ENCODE assay signal across 8 cellular contexts in genomic region chr10:89217057-89217990, GRCh38. TPM values are rescaled to one million over a fixed set of nuclear protein-coding genes. Genes with fewer than 3 reads are reported as not detected.
DNase-seq lines count a peak whose midpoint lies in the region; ATAC-seq, FAIRE-seq and TF ChIP-seq lines count a peak whose summit lies in the region.

No MANE protein-coding gene starts in this region.

- H3K4me1 ChIP-seq in GM12878 (ENCODE audit: control insufficient read depth, insufficient read depth, low read length) = peaks cover 3% of the 10 kb centered on the region; the same call in 1 of the 2 replicates

- RAD21 ChIA-PET in GM12878 (lab: Charles Lee; ENCODE audit: unreplicated experiment) = interaction anchor here (0.7 to 2.9 kb wide), 22 partner anchors 9 to 383 kb away, joined by 3 to 21 read pairs (median 6); partner anchors contain the start of genes FAS and LIPA

- POLR2A ChIA-PET in GM12878 (lab: Charles Lee) = no interaction called here

- no peak overlapping the region; the same call in 1 of the 2 replicates for H2AFZ ChIP-seq in GM12878 (ENCODE audit: control insufficient read depth, low read depth, low read length)

- peak; percentile 91 for FAIRE-seq in GM12878 (lab: Jason Lieb, UNC)

- in situ Hi-C loops in GM12878 (cut with MboI) = no loop called here

- no peak for TF ChIP-seq EP300 in GM12878 (IDR thresholded peaks at IDR 0.05; ENCODE audit: borderline replicate concordance in 1 of 2, control insufficient read depth in 1 of 2, low read depth in 2 of 2, low read length in 2 of 2)

- no peaks in the 10 kb centered on the region for H3K27me3 ChIP-seq in GM12878 (replicated peaks in 1 of 2; ENCODE audit: control insufficient read depth in 2 of 2, insufficient read depth in 2 of 2, low read length in 1 of 2)

- H3K9me3 ChIP-seq in GM12878 (replicated peaks; ENCODE audit: control insufficient read depth, insufficient read depth, low read length) = no peaks in the 10 kb centered on the region

- no peaks in the 10 kb centered on the region for H4K20me1 ChIP-seq in GM12878 (ENCODE audit: control insufficient read depth, insufficient read depth)

- H3K79me2 ChIP-seq in GM12878 (ENCODE audit: control insufficient read depth, insufficient read depth, low read length) = no peaks in the 10 kb centered on the region

- peak; percentile 50 to 66 (median 64) for TF ChIP-seq CTCF in GM12878 (IDR thresholded peaks at IDR 0.05 in 2 of 3, conservative IDR thresholded peaks at IDR 0.05 in 1 of 3; ENCODE audit: control insufficient read depth in 2 of 3, extremely low read depth in 1 of 3, insufficient read depth in 1 of 3, low read depth in 3 of 3, low read length in 3 of 3)

- peak; percentile 24 for DNase-seq in ELF-1 (ENCODE audit: low read depth, low spot score)
- peak; percentile 42 for DNase-seq in MV-4-11 (lab: John Stamatoyannopoulos, UW)
- DNase-seq in T1000 (lab: John Stamatoyannopoulos, UW) = peak; percentile 5
- DNase-seq in GM12878 (ENCODE audit: low read depth, low spot score) = peak; percentile 12
- peak; percentile 95 for DNase-seq in inferior parietal cortex (ENCODE audit: extremely low spot score)
- DNase-seq in stimulated activated CD4-positive, alpha-beta T cell treated with anti-CD3 and anti-CD28 coated beads, Interleukin-12 subunit alpha, Interleukin-12 subunit beta, amount 100 ng/mL, for 48 hours (ENCODE audit: low read depth in 2 of 3, low spot score in 1 of 3) = peak; percentile 12 to 62 (median 52)
- DNase-seq in cortex of kidney (lab: John Stamatoyannopoulos, UW) = no peak

- no peak overlapping the region for H3K27ac ChIP-seq in GM12878 (ENCODE audit: control insufficient read depth, insufficient read depth)

- no TSS peak for BruUV-seq in GM12878 (replicated peaks; lab: Mats Ljungman, UMichigan)

- intact Hi-C loops in GM12878 (cut with micrococcal nuclease; ENCODE audit: unreplicated experiment) = loop anchor here (1.0 to 2.0 kb wide), 3 partner anchors 172 to 347 kb away; no protein-coding TSS in a partner anchor

- H3K9ac ChIP-seq in GM12878 (ENCODE audit: control insufficient read depth, insufficient read depth, low read length) = no peak overlapping the region

- TF ChIP-seq RAD21 in GM12878 (IDR thresholded peaks at IDR 0.05; ENCODE audit: insufficient read depth, low read depth, low read length) = peak; percentile 77

- H3K36me3 ChIP-seq in GM12878 (ENCODE audit: control insufficient read depth in 2 of 2, insufficient read depth in 2 of 2, low read length in 1 of 2) = peaks cover 0 to 4% of the 10 kb centered on the region in 2 experiments; a peak in 1 of 4 replicates

- no peak for TF ChIP-seq POLR2A in GM12878 (IDR thresholded peaks at IDR 0.05; ENCODE audit: low read depth, low read length)

- peak; percentile 83 for ATAC-seq in GM12878
- no peak for ATAC-seq in HG03521 (IDR thresholded peaks at IDR 0.05; ENCODE audit: unreplicated experiment)

- H3K4me2 ChIP-seq in GM12878 (ENCODE audit: control insufficient read depth, insufficient read depth) = no peak overlapping the region

- no peak overlapping the region for H3K4me3 ChIP-seq in GM12878

- WGBS in GM12878 (ENCODE audit: insufficient coverage, insufficient replicate concordance, low lambda C conversion rate, missing lambda C conversion rate) = 23% methylated on average over 6 of the region's 6 CpGs

- SMC1A ChIA-PET in GM12878 (lab: Charles Lee; ENCODE audit: uncharacterized antibody, unreplicated experiment) = interaction anchor here (0.7 to 3.3 kb wide), 41 partner anchors 10 to 381 kb away, joined by 3 to 46 read pairs (median 4); partner anchors contain the start of genes CH25H, FAS, IFIT5 and LIPA

- CTCF ChIA-PET in GM12878 (lab: Yijun Ruan, JAX) = interaction anchor here (0.6 to 3.3 kb wide), 87 partner anchors 10 to 393 kb away, joined by 3 to 92 read pairs (median 5); partner anchors contain the start of genes CH25H, FAS, IFIT1 and IFIT1B

TF ChIP-seq in GM12878, 131 proteins besides CTCF, POLR2A, EP300 and RAD21:
- peak; percentile 46 for TF ChIP-seq PKNOX1 (IDR thresholded peaks at IDR 0.05)
- TF ChIP-seq SMC3 (IDR thresholded peaks at IDR 0.05; ENCODE audit: borderline replicate concordance, low read length) = peak; percentile 62; the same call in 1 of the 2 replicates
- no peak for TF ChIP-seq IKZF1 (conservative IDR thresholded peaks at IDR 0.05)

RNA-seq across cellular contexts. Expression of gene CH25H, which starts 10.2 kb away (rescaled TPM):
- total RNA-seq in GM12878 (2013; cell fraction: nucleolus; rRNA removed) = not detected in 2 replicates
- total RNA-seq in GM12878 (2014; rRNA removed) = not detected in 2 replicates
- total RNA-seq in GM12878 (2014; rRNA removed; fragmentation: Illumina TruSeq; extraction: Trizol) = not detected in 2 replicates
- total RNA-seq in GM12878 (2021) = not detected in 2 replicates
- polyA plus RNA-seq in GM12878 (2011; ENCODE audit: low read depth) = not detected
- polyA plus RNA-seq in GM12878 (2011; rRNA removed) = not detected in 2 replicates
- not detected in 2 replicates for polyA plus RNA-seq in GM12878 (2011; cell fraction: cytosol; rRNA removed)
- not detected in 2 replicates for polyA plus RNA-seq in GM12878 (2011; cell fraction: nucleus; rRNA removed)
- not detected in 2 replicates for polyA plus RNA-seq in GM12878 (2012)
- polyA plus RNA-seq in GM12878 (2014; fragmentation: Illumina TruSeq; extraction: Trizol) = not detected in 2 replicates
- not detected for polyA plus RNA-seq in GM12878 (2014; fragmentation: Nextera tagmentation; extraction: Ambion mirVana)
- not detected in 2 replicates for polyA plus RNA-seq in GM12878 (2014; rRNA removed)
- not detected for polyA plus RNA-seq in GM12878 (2016; fragmentation: Nextera tagmentation; extraction: Ambion mirVana)
- not detected in 2 replicates for polyA minus RNA-seq in GM12878 (2011; rRNA and poly(A)+ RNA removed)
- polyA minus RNA-seq in GM12878 (2011; cell fraction: cytosol; rRNA and poly(A)+ RNA removed) = not detected in 2 replicates
- not detected in 2 replicates for polyA minus RNA-seq in GM12878 (2011; cell fraction: nucleus; rRNA and poly(A)+ RNA removed)

RNA-seq across cellular contexts. Expression of gene LIPA, which starts 34.3 kb away (rescaled TPM):
- total RNA-seq in GM12878 (2013; cell fraction: nucleolus; rRNA removed) = 17.4 and 21.2 TPM in 2 replicates
- total RNA-seq in GM12878 (2014; rRNA removed) (33.0 and 44.9 TPM in 2 replicates), GM12878 (2014; rRNA removed; fragmentation: Illumina TruSeq; extraction: Trizol) (34.0 and 36.1 TPM in 2 replicates), GM12878 (2021) (32.3 and 33.8 TPM in 2 replicates)
- polyA plus RNA-seq in GM12878 (2011; ENCODE audit: low read depth) = 23.6 TPM
- polyA plus RNA-seq in GM12878 (2011; rRNA removed) (43.0 and 59.4 TPM in 2 replicates), GM12878 (2014; fragmentation: Illumina TruSeq; extraction: Trizol) (46.5 and 64.2 TPM in 2 replicates), GM12878 (2014; fragmentation: Nextera tagmentation; extraction: Ambion mirVana) (10 to 100 TPM; 36.0 to 45.2 TPM), GM12878 (2014; rRNA removed) (25.7 and 31.1 TPM in 2 replicates), GM12878 (2016; fragmentation: Nextera tagmentation; extraction: Ambion mirVana) (10 to 100 TPM; 44.1 to 50.3 TPM)
- polyA plus RNA-seq in GM12878 (2011; cell fraction: cytosol; rRNA removed) = 16.0 and 19.6 TPM in 2 replicates
- polyA plus RNA-seq in GM12878 (2011; cell fraction: nucleus; rRNA removed) = 9.3 and 14.8 TPM in 2 replicates
- 21.3 and 29.5 TPM in 2 replicates for polyA plus RNA-seq in GM12878 (2012)
- 28.2 and 37.3 TPM in 2 replicates for polyA minus RNA-seq in GM12878 (2011; rRNA and poly(A)+ RNA removed)
- 7.7 and 9.6 TPM in 2 replicates for polyA minus RNA-seq in GM12878 (2011; cell fraction: cytosol; rRNA and poly(A)+ RNA removed)
- 3.4 and 5.4 TPM in 2 replicates for polyA minus RNA-seq in GM12878 (2011; cell fraction: nucleus; rRNA and poly(A)+ RNA removed)
